In the genomic region with DNA sequence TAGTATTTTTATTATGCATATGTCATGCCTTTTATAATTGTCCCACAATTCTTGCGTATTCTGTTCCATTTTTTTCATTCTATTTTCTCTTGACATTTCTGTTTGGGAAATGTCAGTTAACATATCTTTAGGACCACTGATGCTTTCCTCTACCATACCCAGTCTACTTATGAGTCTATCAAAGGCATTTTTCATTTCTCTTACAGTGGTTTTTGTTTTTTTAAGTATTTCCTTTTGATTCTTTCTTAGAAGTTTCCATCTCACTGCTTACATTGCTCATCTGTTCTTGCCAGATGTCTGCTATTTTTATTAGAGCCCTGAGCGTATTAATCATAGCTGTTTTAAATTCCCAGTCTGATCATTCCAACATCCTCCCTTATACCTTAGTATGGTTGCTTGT, we compare ENCODE assay signal across 9 cellular contexts. TPM values are rescaled to one million over a fixed set of nuclear protein-coding genes. Genes with fewer than 3 reads are reported as not detected.
"Had no signal": no experiment of that assay in that cellular context is flagged by ENCODE, and none has a peak within 500 bp of the region (broad histone marks: within the 10 kb centered on the region; RNA-seq: fewer than 3 reads in every experiment).

No MANE protein-coding gene starts in this region.

- H3K9ac ChIP-seq: GM23248 had no signal

- DNase-seq: GM23248, H7, HFFc6, IMR-90 had no signal

- H2AFZ ChIP-seq: GM23248 had no signal

- H3K4me3 ChIP-seq: GM23248, HAP-1, K562 had no signal

- H3K4me3 Mint-ChIP-seq: HFFc6 had no signal

- ATAC-seq: HCT116, K562 had no signal

- H3K4me1 ChIP-seq: HAP-1 had no signal

- H3K27ac ChIP-seq: GM23248 had no signal

- H3K36me3 ChIP-seq: HAP-1 had no signal

- H3K27ac Mint-ChIP-seq: HFFc6 had no signal

- H3K9me3 ChIP-seq: HAP-1 had no signal

RNA-seq across cellular contexts. Expression of a gene that starts 29.3 kb away (rescaled TPM):
- total RNA-seq: GM23248, H1, H7, HFFc6, HT-29, IMR-90, K562 had no signal
- polyA plus RNA-seq: GM23248, H1, IMR-90 had no signal

RNA-seq across cellular contexts. Expression of a gene that starts 50.1 kb away (rescaled TPM):
- total RNA-seq: GM23248, H1, H7, HFFc6, HT-29, IMR-90, K562 had no signal
- polyA plus RNA-seq: GM23248, H1, IMR-90, K562 had no signal
